Comparison of ENCODE assay signal across 16 cellular contexts in the genomic region with DNA sequence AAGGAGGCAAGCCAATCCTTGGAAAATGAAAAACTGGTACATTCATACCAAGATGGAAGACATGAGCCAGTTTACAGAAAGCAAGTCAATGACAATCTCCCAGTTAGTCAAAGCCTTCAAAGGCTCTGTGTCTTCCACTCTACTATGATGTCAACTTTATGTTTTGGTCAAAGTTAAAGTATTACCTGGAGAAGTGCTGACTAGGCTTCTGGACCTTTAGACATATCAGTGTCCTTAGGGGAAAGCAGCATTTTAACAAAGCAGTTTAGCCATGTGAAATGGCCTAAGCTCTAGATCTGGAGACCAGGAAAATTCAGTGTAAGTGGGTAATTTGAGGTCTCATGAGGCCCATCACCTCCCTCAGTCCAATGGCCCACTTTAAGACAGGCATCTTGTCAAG. TPM values are rescaled to one million over a fixed set of nuclear protein-coding genes. Genes with fewer than 3 reads are reported as not detected.
DNase-seq lines count a peak whose midpoint lies in the region; ATAC-seq, FAIRE-seq and TF ChIP-seq lines count a peak whose summit lies in the region.
"Had no signal": no experiment of that assay in that cellular context is flagged by ENCODE, and none has a peak within 500 bp of the region (broad histone marks: within the 10 kb centered on the region; RNA-seq: fewer than 3 reads in every experiment).

No MANE protein-coding gene starts in this region.

- H3K9ac ChIP-seq in HepG2 (ENCODE audit: insufficient read depth, low read depth, low read length): no peak overlapping the region
- H3K9ac ChIP-seq: KMS-11 had no signal

- H4K20me1 ChIP-seq in HepG2 (ENCODE audit: insufficient read depth, low read length): no peaks in the 10 kb centered on the region

- CTCF ChIA-PET in activated CD8-positive, alpha-beta T cell treated with anti-CD3 and anti-CD28 coated beads for 36 hours (lab: Charles Lee): interaction anchor here (0.8 to 2.6 kb wide), 4 partner anchors 8 to 204 kb away, joined by 3 to 24 read pairs (median 7); no protein-coding TSS in a partner anchor
- CTCF ChIA-PET in activated CD8-positive, alpha-beta T cell treated with anti-CD3 and anti-CD28 coated beads, Interleukin-2, amount 10 ng/mL, durations not matched to agents 7 days and 5 days (lab: Charles Lee): interaction anchor here (1.1 to 1.3 kb wide), 3 partner anchors 26 to 48 kb away, joined by 3 to 4 read pairs (median 3); no protein-coding TSS in a partner anchor
- CTCF ChIA-PET in A549 (lab: Yijun Ruan, JAX) (interaction anchor here (1.1 to 1.3 kb wide), 4 partner anchors 10 to 112 kb away, joined by 3 to 7 read pairs (median 3); no protein-coding TSS in a partner anchor), HepG2 (lab: Yijun Ruan, JAX; ENCODE audit: low intra/inter-chr PET ratio, low total read pairs) (no interaction called here)

- TF ChIP-seq EP300 in A549 (IDR thresholded peaks at IDR 0.05): no peak
- no peak for TF ChIP-seq EP300 in HepG2 (IDR thresholded peaks at IDR 0.05; ENCODE audit: low read depth in 2 of 2, low read length in 2 of 2)
- no peak for TF ChIP-seq EP300 in HepG2 (CRISPR knock-in tag; IDR thresholded peaks at IDR 0.05; ENCODE audit: borderline replicate concordance)

- no peak overlapping the region for H3K4me3 ChIP-seq in A549
- no peak overlapping the region for H3K4me3 ChIP-seq in HL-60 (replicated peaks; ENCODE audit: insufficient read depth, low read length)
- H3K4me3 ChIP-seq in HepG2 (replicated peaks in 1 of 3; ENCODE audit: insufficient read depth in 1 of 3, low read depth in 2 of 3, low read length in 3 of 3): no peak overlapping the region

- H3K27ac Mint-ChIP-seq in activated CD8-positive, alpha-beta T cell treated with anti-CD3 and anti-CD28 coated beads for 36 hours: peak overlapping the region; percentile 63
- no peak overlapping the region for H3K27ac Mint-ChIP-seq in activated CD8-positive, alpha-beta T cell treated with anti-CD3 and anti-CD28 coated beads, Interleukin-2, amount 10 ng/mL, durations not matched to agents 7 days and 5 days

- H3K4me1 ChIP-seq in A549 (peaks cover 15% of the 10 kb centered on the region), HepG2 (ENCODE audit: insufficient read depth, low read length) (peaks cover 13% of the 10 kb centered on the region)

- no TSS peak for BruUV-seq in HepG2 (replicated peaks; lab: Mats Ljungman, UMichigan)

- no peak for FAIRE-seq in A549 (lab: Jason Lieb, UNC)
- no peak for FAIRE-seq in HepG2 (lab: Jason Lieb, UNC)

- DNase-seq in activated CD8-positive, alpha-beta T cell treated with anti-CD3 and anti-CD28 coated beads for 36 hours: no peak
- DNase-seq in activated CD8-positive, alpha-beta T cell treated with anti-CD3 and anti-CD28 coated beads, Interleukin-2, amount 10 ng/mL, durations not matched to agents 7 days and 5 days: no peak
- DNase-seq in A549 (ENCODE audit: low read depth in 1 of 2, low spot score in 1 of 2) (no peak), HL-60 (ENCODE audit: low read depth in 1 of 2, low spot score in 1 of 2) (no peak), HepG2 (ENCODE audit: low spot score) (no peak), posterior cingulate gyrus (no peak), NCI-H146 (lab: John Stamatoyannopoulos, UW) (no peak), SKM-1 treated with dmso at 0.1 percent for 144 hours (lab: John Stamatoyannopoulos, UW; ENCODE audit: unreplicated experiment) (no peak)
- DNase-seq: H7, NCI-H1105, NCI-H2029 treated with DMSO at 0.1 percent for 48 hours, NCI-H524 treated with DMSO at 0.1 percent for 48 hours, NCI-H82 had no signal

- H3K79me2 ChIP-seq in HepG2 (ENCODE audit: insufficient read depth, low read length): peaks cover 5% of the 10 kb centered on the region

- H3K27me3 ChIP-seq in HL-60 (ENCODE audit: insufficient read depth, poor library complexity, severe bottlenecking) (no peaks in the 10 kb centered on the region), HepG2 (ENCODE audit: control insufficient read depth in 1 of 2, insufficient read depth in 2 of 2, low read length in 2 of 2) (no peaks in the 10 kb centered on the region)

- intact Hi-C loops in activated CD8-positive, alpha-beta T cell treated with anti-CD3 and anti-CD28 coated beads for 36 hours (cut with micrococcal nuclease): no loop called here
- intact Hi-C loops in HepG2 (cut with micrococcal nuclease; ENCODE audit: unreplicated experiment): no loop called here
- intact Hi-C loops in posterior cingulate gyrus (cut with DNase I): no loop called here

- H3K9me3 ChIP-seq in A549 (peaks cover 8% of the 10 kb centered on the region; the same call in 2 of the 3 replicates), HepG2 (ENCODE audit: low read length) (no peaks in the 10 kb centered on the region)

- no peak for ATAC-seq in activated CD8-positive, alpha-beta T cell treated with anti-CD3 and anti-CD28 coated beads for 36 hours
- no peak for ATAC-seq in activated CD8-positive, alpha-beta T cell treated with anti-CD3 and anti-CD28 coated beads, Interleukin-2, amount 10 ng/mL, durations not matched to agents 7 days and 5 days
- ATAC-seq in A549 (no peak), HepG2 (no peak)
- ATAC-seq: Panc1 had no signal

- no peak for TF ChIP-seq RAD21 in A549 (conservative IDR thresholded peaks at IDR 0.05 in 1 of 2, IDR thresholded peaks at IDR 0.05 in 1 of 2)
- TF ChIP-seq RAD21 in HepG2 (CRISPR knock-in tag; IDR thresholded peaks at IDR 0.05): no peak

- H3K9me3 Mint-ChIP-seq in activated CD8-positive, alpha-beta T cell treated with anti-CD3 and anti-CD28 coated beads for 36 hours: peaks cover 15% of the 10 kb centered on the region
- H3K9me3 Mint-ChIP-seq in activated CD8-positive, alpha-beta T cell treated with anti-CD3 and anti-CD28 coated beads, Interleukin-2, amount 10 ng/mL, durations not matched to agents 7 days and 5 days (ENCODE audit: insufficient read depth): peaks cover 16% of the 10 kb centered on the region

- POLR2A ChIA-PET in activated CD8-positive, alpha-beta T cell treated with anti-CD3 and anti-CD28 coated beads for 36 hours (lab: Charles Lee): interaction anchor here (0.7 to 2.1 kb wide), 4 partner anchors 9 to 26 kb away, joined by 3 to 11 read pairs (median 3); no protein-coding TSS in a partner anchor
- POLR2A ChIA-PET in activated CD8-positive, alpha-beta T cell treated with anti-CD3 and anti-CD28 coated beads, Interleukin-2, amount 10 ng/mL, durations not matched to agents 7 days and 5 days (lab: Charles Lee): no interaction called here
- POLR2A ChIA-PET in A549 (lab: Yijun Ruan, JAX) (no interaction called here), HepG2 (lab: Yijun Ruan, JAX) (no interaction called here)

- H3K4me1 Mint-ChIP-seq in activated CD8-positive, alpha-beta T cell treated with anti-CD3 and anti-CD28 coated beads for 36 hours (ENCODE audit: low read depth): peaks cover 67% of the 10 kb centered on the region
- peaks cover 43% of the 10 kb centered on the region for H3K4me1 Mint-ChIP-seq in activated CD8-positive, alpha-beta T cell treated with anti-CD3 and anti-CD28 coated beads, Interleukin-2, amount 10 ng/mL, durations not matched to agents 7 days and 5 days (ENCODE audit: low read depth)

- H3K27me3 Mint-ChIP-seq in activated CD8-positive, alpha-beta T cell treated with anti-CD3 and anti-CD28 coated beads for 36 hours: no peaks in the 10 kb centered on the region
- no peaks in the 10 kb centered on the region for H3K27me3 Mint-ChIP-seq in activated CD8-positive, alpha-beta T cell treated with anti-CD3 and anti-CD28 coated beads, Interleukin-2, amount 10 ng/mL, durations not matched to agents 7 days and 5 days (ENCODE audit: low read depth)

- 0 out of 5 replicates have a peak, but pooled peaks cover 0 to 4% of the 10 kb centered on the region in 2 experiments for H3K36me3 ChIP-seq in HepG2 (replicated peaks in 1 of 2; ENCODE audit: control insufficient read depth in 1 of 2, insufficient read depth in 2 of 2, low read length in 2 of 2)

- peaks cover 64% of the 10 kb centered on the region for H3K36me3 Mint-ChIP-seq in activated CD8-positive, alpha-beta T cell treated with anti-CD3 and anti-CD28 coated beads for 36 hours (ENCODE audit: low read depth)
- H3K36me3 Mint-ChIP-seq in activated CD8-positive, alpha-beta T cell treated with anti-CD3 and anti-CD28 coated beads, Interleukin-2, amount 10 ng/mL, durations not matched to agents 7 days and 5 days (ENCODE audit: low read depth): peaks cover 67% of the 10 kb centered on the region

- TF ChIP-seq POLR2A in A549 (IDR thresholded peaks at IDR 0.05; ENCODE audit: low read length) (no peak), HepG2 (IDR thresholded peaks at IDR 0.05; ENCODE audit: insufficient read depth in 1 of 2, low read depth in 2 of 2, low read length in 2 of 2) (no peak)

- H3K4me3 Mint-ChIP-seq in activated CD8-positive, alpha-beta T cell treated with anti-CD3 and anti-CD28 coated beads for 36 hours: no peak overlapping the region
- H3K4me3 Mint-ChIP-seq in activated CD8-positive, alpha-beta T cell treated with anti-CD3 and anti-CD28 coated beads, Interleukin-2, amount 10 ng/mL, durations not matched to agents 7 days and 5 days: no peak overlapping the region

- H3K4me2 ChIP-seq in A549: no peak overlapping the region
- no peak overlapping the region for H3K4me2 ChIP-seq in HepG2 (ENCODE audit: low read depth, low read length)
- H3K4me2 ChIP-seq: KMS-11 had no signal

- TF ChIP-seq CTCF in activated CD8-positive, alpha-beta T cell treated with anti-CD3 and anti-CD28 coated beads for 36 hours (IDR thresholded peaks at IDR 0.05): no peak
- TF ChIP-seq CTCF in A549 (IDR thresholded peaks at IDR 0.05) (no peak), HL-60 (IDR thresholded peaks at IDR 0.05; ENCODE audit: insufficient read depth, low read length) (no peak), HepG2 (CRISPR knock-in tag; IDR thresholded peaks at IDR 0.05) (no peak)

- no peak overlapping the region for H3K27ac ChIP-seq in A549
- peak overlapping the region; percentile 50 for H3K27ac ChIP-seq in HL-60 (replicated peaks)
- no peak overlapping the region for H3K27ac ChIP-seq in HepG2 (ENCODE audit: extremely low read length, insufficient read depth, low read length)
- H3K27ac ChIP-seq: C4-2B, KMS-11 had no signal

- no peak overlapping the region for H2AFZ ChIP-seq in HepG2 (ENCODE audit: low read length)

- in situ Hi-C loops in HepG2 (cut with HindIII; ENCODE audit: extremely low pct_ligation_motif_present, low pct_unique_long_range_greater_than_20kb): no loop called here

RNA-seq across cellular contexts. Expression of gene AAK1, which starts 30.8 kb away (rescaled TPM):
- 100 to 1,000 TPM; 114 to 115 TPM for total RNA-seq in activated CD8-positive, alpha-beta T cell treated with anti-CD3 and anti-CD28 coated beads for 36 hours
- 100 to 1,000 TPM; 105 to 107 TPM for total RNA-seq in activated CD8-positive, alpha-beta T cell treated with anti-CD3 and anti-CD28 coated beads, Interleukin-2, amount 10 ng/mL, durations not matched to agents 7 days and 5 days
- polyA plus RNA-seq in A549 (2011; rRNA removed): 25.7 and 26.9 TPM in 2 replicates
- polyA plus RNA-seq in A549 (2012; cell fraction: cytosol; rRNA removed): 8.6 and 12.2 TPM in 2 replicates
- 11.6 and 12.6 TPM in 2 replicates for polyA plus RNA-seq in A549 (2012; cell fraction: nucleus; rRNA removed)
- 15.9 to 19.3 TPM (median 15.9 TPM) in 3 replicates for polyA plus RNA-seq in A549 (2017; fragmentation: RNase III; extraction: RNeasy Plus Mini Kit Qiagen cat#74134 plus additional on column Dnase treatment)
- polyA minus RNA-seq in A549 (2011; rRNA and poly(A)+ RNA removed): 29.7 and 39.7 TPM in 2 replicates
- 10.3 and 15.2 TPM in 2 replicates for total RNA-seq in HepG2 (2016; rRNA removed; fragmentation: Illumina TruSeq; extraction: Trizol)
- 2.4 and 3.1 TPM in 2 replicates for total RNA-seq in HepG2 (2016; cell fraction: cytosol; rRNA removed; fragmentation: Illumina TruSeq; extraction: Trizol; ENCODE audit: low read depth)
- 9.4 and 12.9 TPM in 2 replicates for total RNA-seq in HepG2 (2016; cell fraction: insoluble cytoplasmic fraction; rRNA removed; fragmentation: Illumina TruSeq; extraction: Trizol)
- 7.2 and 7.6 TPM in 2 replicates for total RNA-seq in HepG2 (2016; cell fraction: membrane; rRNA removed; fragmentation: Illumina TruSeq; extraction: Trizol)
- total RNA-seq in HepG2 (2016; cell fraction: nucleus; rRNA removed; fragmentation: Illumina TruSeq; extraction: Trizol): 20.2 and 27.8 TPM in 2 replicates
- polyA plus RNA-seq in HepG2 (2011; rRNA removed): 9.4 and 9.8 TPM in 2 replicates
- 4.3 and 6.0 TPM in 2 replicates for polyA plus RNA-seq in HepG2 (2011; cell fraction: cytosol; rRNA removed)
- 13.6 and 15.8 TPM in 2 replicates for polyA plus RNA-seq in HepG2 (2011; cell fraction: nucleus; rRNA removed)
- 7.2 and 9.5 TPM in 2 replicates for polyA plus RNA-seq in HepG2 (2012)
- 0.59 and 1.3 TPM in 2 replicates for polyA plus RNA-seq in HepG2 (2016; cell fraction: cytosol; fragmentation: Illumina TruSeq; extraction: Trizol; ENCODE audit: low read depth)
- 7.3 and 8.6 TPM in 2 replicates for polyA plus RNA-seq in HepG2 (2016; cell fraction: insoluble cytoplasmic fraction; fragmentation: Illumina TruSeq; extraction: Trizol; ENCODE audit: low read depth)
- 1.5 and 1.9 TPM in 2 replicates for polyA plus RNA-seq in HepG2 (2016; cell fraction: membrane; fragmentation: Illumina TruSeq; extraction: Trizol; ENCODE audit: low read depth)
- polyA plus RNA-seq in HepG2 (2016; cell fraction: nucleus; fragmentation: Illumina TruSeq; extraction: Trizol; ENCODE audit: insufficient read depth, low read depth): 14.2 and 15.4 TPM in 2 replicates
- polyA minus RNA-seq in HepG2 (2011; rRNA and poly(A)+ RNA removed; ENCODE audit: low replicate concordance): 8.6 and 11.3 TPM in 2 replicates
- polyA minus RNA-seq in HepG2 (2011; cell fraction: cytosol; rRNA and poly(A)+ RNA removed): 17.2 and 18.3 TPM in 2 replicates
- polyA minus RNA-seq in HepG2 (2011; cell fraction: nucleus; rRNA and poly(A)+ RNA removed): 41.1 and 50.6 TPM in 2 replicates
